ENCODE assay signal across 1 cellular context in genomic region chrX:154548028-154548316, GRCh38.
TF ChIP-seq lines count a peak whose summit lies in the region.

No MANE protein-coding gene starts in this region.

TF ChIP-seq in H1, 55 proteins besides CTCF, POLR2A, EP300 and RAD21:
- TF ChIP-seq TEAD4 (IDR thresholded peaks at IDR 0.05; ENCODE audit: low read depth, low read length) = no peak
- peak; percentile 7 for TF ChIP-seq SAP30 (IDR thresholded peaks at IDR 0.05; ENCODE audit: insufficient read depth, insufficient replicate concordance, low read length)
